ENCODE assay signal across 9 cellular contexts in the genomic region with DNA sequence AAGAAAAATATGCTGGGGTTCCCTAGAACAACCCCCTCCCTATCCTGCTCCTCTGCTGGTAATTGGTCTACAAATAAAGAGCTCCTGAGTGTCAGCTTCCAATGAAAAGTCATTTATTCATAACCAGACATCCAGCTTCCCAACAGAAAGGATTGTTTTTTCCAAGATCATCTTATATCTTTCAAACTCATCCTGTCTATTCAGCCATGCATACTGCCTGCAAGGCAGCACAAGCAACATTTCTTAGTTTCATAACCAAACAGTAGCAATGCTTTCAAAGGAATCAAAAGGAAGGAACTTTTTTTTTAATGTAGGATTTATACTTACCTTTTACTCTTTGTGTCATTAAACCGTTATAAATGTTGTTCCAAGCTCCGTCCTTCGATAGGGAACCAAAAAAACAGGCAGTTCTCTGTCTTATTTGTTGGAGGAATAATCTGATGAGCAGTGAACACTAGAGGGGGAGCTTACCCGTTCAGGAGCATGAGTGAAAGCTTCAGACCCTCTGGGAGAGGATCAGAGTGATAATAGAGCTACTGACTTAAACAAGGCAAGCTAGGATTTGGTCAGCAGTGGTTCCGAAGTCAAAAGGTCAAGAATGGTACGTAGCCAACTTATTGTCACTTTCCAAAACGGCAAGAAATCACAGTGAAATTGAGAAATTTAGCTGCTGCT.
DNase-seq lines count a peak whose midpoint lies in the region; ATAC-seq and TF ChIP-seq lines count a peak whose summit lies in the region.
"Had no signal": no experiment of that assay in that cellular context is flagged by ENCODE, and none has a peak within 500 bp of the region (broad histone marks: within the 10 kb centered on the region; RNA-seq: fewer than 3 reads in every experiment).

No MANE protein-coding gene starts in this region.

- H3K4me2 ChIP-seq in fibroblast of lung (ENCODE audit: extremely low read depth, insufficient read depth, low read length): peak overlapping the region; percentile 54

- peaks cover 10% of the 10 kb centered on the region for H3K9me3 Mint-ChIP-seq in natural killer cell treated with Interleukin-12 subunit alpha and Interleukin-12 subunit beta and Interleukin-15 and Interleukin-18, amount 100 ng/mL, for 72 hours
- H3K9me3 Mint-ChIP-seq in activated naive CD4-positive, alpha-beta T cell treated with anti-CD3 and anti-CD28 coated beads, Interleukin-2, amount 50 U/mL, for 72 hours: peaks cover 14 to 20% of the 10 kb centered on the region in 2 donors

- TF ChIP-seq POLR2A in ovary (IDR thresholded peaks at IDR 0.05) (no peak), prostate gland (IDR thresholded peaks at IDR 0.05) (no peak)

- H3K27ac Mint-ChIP-seq in natural killer cell treated with Interleukin-12 subunit alpha and Interleukin-12 subunit beta and Interleukin-15 and Interleukin-18, amount 100 ng/mL, for 72 hours: no peak overlapping the region
- no peak overlapping the region for H3K27ac Mint-ChIP-seq in activated naive CD4-positive, alpha-beta T cell treated with anti-CD3 and anti-CD28 coated beads, Interleukin-2, amount 50 U/mL, for 72 hours

- H3K4me1 Mint-ChIP-seq in natural killer cell treated with Interleukin-12 subunit alpha and Interleukin-12 subunit beta and Interleukin-15 and Interleukin-18, amount 100 ng/mL, for 72 hours (ENCODE audit: low read depth in 2 of 2): no peaks in the 10 kb centered on the region

- intact Hi-C loops in ovary (cut with DNase I) (no loop called here), prostate gland (cut with DNase I) (loop anchor here (5.0 to 10.0 kb wide), 2 partner anchors 894 to 1107 kb away; a partner anchor contains a TSS)

- H3K4me1 ChIP-seq in fibroblast of lung (ENCODE audit: control insufficient read depth, extremely low read depth, insufficient read depth, low read length) (peaks cover 3% of the 10 kb centered on the region), ovary (ENCODE audit: insufficient read depth) (no peaks in the 10 kb centered on the region), prostate gland (replicated peaks) (no peaks in the 10 kb centered on the region)

- no peaks in the 10 kb centered on the region for H3K27me3 Mint-ChIP-seq in natural killer cell treated with Interleukin-12 subunit alpha and Interleukin-12 subunit beta and Interleukin-15 and Interleukin-18, amount 100 ng/mL, for 72 hours

- no peak for TF ChIP-seq EP300 in ovary (IDR thresholded peaks at IDR 0.05)

- H3K4me3 Mint-ChIP-seq in natural killer cell treated with Interleukin-12 subunit alpha and Interleukin-12 subunit beta and Interleukin-15 and Interleukin-18, amount 100 ng/mL, for 72 hours: no peak overlapping the region

- H3K9me3 ChIP-seq in fibroblast of lung (ENCODE audit: control insufficient read depth, insufficient read depth, low read depth, low read length): no peaks in the 10 kb centered on the region
- no peaks in the 10 kb centered on the region for H3K9me3 ChIP-seq in ovary
- no peaks in the 10 kb centered on the region for H3K9me3 ChIP-seq in prostate gland

- H3K36me3 ChIP-seq in fibroblast of lung (ENCODE audit: control insufficient read depth, insufficient read depth, low read length) (no peaks in the 10 kb centered on the region), ovary (no peaks in the 10 kb centered on the region), prostate gland (no peaks in the 10 kb centered on the region)

- ATAC-seq in natural killer cell treated with Interleukin-12 subunit alpha and Interleukin-12 subunit beta and Interleukin-15 and Interleukin-18, amount 100 ng/mL, for 72 hours: no peak
- ATAC-seq in activated naive CD4-positive, alpha-beta T cell treated with anti-CD3 and anti-CD28 coated beads, Interleukin-2, amount 50 U/mL, for 72 hours: no peak

- TF ChIP-seq CTCF in GM10266 (IDR thresholded peaks at IDR 0.05; ENCODE audit: control insufficient read depth, insufficient read depth, low read depth, missing control alignments) (peak; percentile 10), fibroblast of lung (conservative IDR thresholded peaks at IDR 0.05 in 1 of 2, IDR thresholded peaks at IDR 0.05 in 1 of 2; ENCODE audit: low read depth in 1 of 2, low read length in 2 of 2) (peak; percentile 62 to 72), ovary (IDR thresholded peaks at IDR 0.05) (no peak), prostate gland (IDR thresholded peaks at IDR 0.05) (peak in 2 of 4 experiments; percentile 11 to 12)

- H3K27me3 ChIP-seq in fibroblast of lung (ENCODE audit: control insufficient read depth, insufficient read depth, low read length): no peaks in the 10 kb centered on the region
- no peaks in the 10 kb centered on the region for H3K27me3 ChIP-seq in ovary
- no peaks in the 10 kb centered on the region for H3K27me3 ChIP-seq in prostate gland (replicated peaks; ENCODE audit: insufficient read depth)

- WGBS in ovary, 3 donors: 22 to 28% (median 25%) methylated on average over 7 of the region's 7 CpGs
- 20% methylated on average over 7 of the region's 7 CpGs for WGBS in prostate gland

- H3K27ac ChIP-seq in fibroblast of lung (ENCODE audit: insufficient read depth, low read length): no peak overlapping the region
- H3K27ac ChIP-seq in ovary: no peak overlapping the region
- no peak overlapping the region for H3K27ac ChIP-seq in prostate gland

- DNase-seq in GM10266 (ENCODE audit: extremely low spot score): no peak
- DNase-seq in OCI-M1 (lab: John Stamatoyannopoulos, UW): peak; percentile 76
- DNase-seq in fibroblast of lung (ENCODE audit: low read depth in 2 of 2): peak; percentile 68 to 87
- DNase-seq in ovary: no peak
- DNase-seq in natural killer cell treated with Interleukin-12 subunit alpha and Interleukin-12 subunit beta and Interleukin-15 and Interleukin-18, amount 100 ng/mL, for 72 hours (ENCODE audit: low spot score): no peak
- no peak for DNase-seq in activated gamma-delta T cell treated with Interleukin-2 at 50 U/mL for 16 hours
- DNase-seq in prostate gland (ENCODE audit: low spot score): no peak
- DNase-seq in activated naive CD4-positive, alpha-beta T cell treated with anti-CD3 and anti-CD28 coated beads, Interleukin-2, amount 50 U/mL, for 72 hours (ENCODE audit: low spot score in 2 of 2): no peak
- DNase-seq: NCI-H1417 treated with DMSO at 0.1 percent for 48 hours had no signal

- peak overlapping the region; percentile 5 to 39 (median 28) for H3K4me3 ChIP-seq in fibroblast of lung (replicated peaks in 1 of 4; ENCODE audit: control extremely low read depth in 1 of 4, insufficient read depth in 1 of 4, low read depth in 3 of 4, low read length in 4 of 4)
- peak overlapping the region; percentile 3 for H3K4me3 ChIP-seq in ovary
- no peak overlapping the region for H3K4me3 ChIP-seq in prostate gland

- H2AFZ ChIP-seq in fibroblast of lung (ENCODE audit: low read length): peak overlapping the region; percentile 52

- H3K36me3 Mint-ChIP-seq in natural killer cell treated with Interleukin-12 subunit alpha and Interleukin-12 subunit beta and Interleukin-15 and Interleukin-18, amount 100 ng/mL, for 72 hours: no peaks in the 10 kb centered on the region
- no peaks in the 10 kb centered on the region for H3K36me3 Mint-ChIP-seq in activated naive CD4-positive, alpha-beta T cell treated with anti-CD3 and anti-CD28 coated beads, Interleukin-2, amount 50 U/mL, for 72 hours

- no peaks in the 10 kb centered on the region for H4K20me1 ChIP-seq in fibroblast of lung (ENCODE audit: control insufficient read depth, extremely low read depth, insufficient read depth, low read length)

- no peaks in the 10 kb centered on the region for H3K79me2 ChIP-seq in fibroblast of lung (ENCODE audit: control insufficient read depth, insufficient read depth, low read length)

- no peak overlapping the region for H3K9ac ChIP-seq in fibroblast of lung (ENCODE audit: insufficient read depth, low read length)

Comparison
In these comparisons a context has a peak if more than half of its experiments do, and no peak if none do; other contexts are left out.
1. DNase-seq: peak in OCI-M1 (single experiment) and fibroblast of lung (2 of 2); none in GM10266 (single experiment), ovary (0 of 5), natural killer cell treated with Interleukin-12 subunit alpha and Interleukin-12 subunit beta and Interleukin-15 and Interleukin-18, amount 100 ng/mL, for 72 hours (single experiment), activated gamma-delta T cell treated with Interleukin-2 at 50 U/mL for 16 hours (single experiment), prostate gland (single experiment) and activated naive CD4-positive, alpha-beta T cell treated with anti-CD3 and anti-CD28 coated beads, Interleukin-2, amount 50 U/mL, for 72 hours (0 of 2).
2. CTCF ChIP-seq: peak in GM10266 (single experiment) and fibroblast of lung (2 of 2); none in ovary (0 of 3).
3. H3K4me3 ChIP-seq: peak in fibroblast of lung (4 of 4) and ovary (single experiment); none in prostate gland (0 of 2).